12 cellular contexts compared by ENCODE assay signal in the genomic region with DNA sequence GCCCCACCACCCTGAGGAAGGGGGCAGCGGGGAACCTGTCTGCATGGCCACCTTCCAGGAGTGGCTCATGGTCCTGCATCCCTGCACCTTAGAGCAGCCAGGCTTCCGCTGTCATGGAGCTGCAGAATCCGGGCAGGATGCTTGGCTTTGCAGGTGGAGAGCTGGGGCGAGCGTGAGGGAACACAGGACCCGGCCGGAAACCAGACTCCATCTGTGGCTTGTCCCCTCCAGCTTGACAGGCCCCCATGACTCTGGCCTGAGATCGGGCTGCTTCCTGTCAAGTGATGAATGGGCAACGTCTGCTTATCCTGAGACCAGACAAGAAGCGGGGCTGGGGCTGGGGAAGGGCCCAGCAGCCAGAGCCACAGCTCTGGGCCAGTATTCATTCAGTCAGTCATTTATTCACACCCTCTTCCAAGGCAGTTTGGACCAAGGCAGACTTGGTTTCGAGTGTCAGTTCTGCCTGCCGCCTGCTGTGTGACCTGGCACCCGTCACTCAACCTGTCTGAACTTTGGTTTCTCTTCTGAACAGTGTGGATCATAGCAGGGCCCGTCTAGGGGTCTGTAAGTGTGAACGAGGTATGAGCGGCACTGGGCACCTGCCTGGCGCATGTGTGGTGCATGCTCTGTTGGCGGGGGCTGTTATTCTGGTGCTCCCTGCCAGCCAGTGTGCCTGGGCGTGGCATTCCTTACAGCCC. TPM values are rescaled to one million over a fixed set of nuclear protein-coding genes. Genes with fewer than 3 reads are reported as not detected.
DNase-seq lines count a peak whose midpoint lies in the region; ATAC-seq, FAIRE-seq and TF ChIP-seq lines count a peak whose summit lies in the region.
"Had no signal": no experiment of that assay in that cellular context is flagged by ENCODE, and none has a peak within 500 bp of the region (broad histone marks: within the 10 kb centered on the region; RNA-seq: fewer than 3 reads in every experiment).

No MANE protein-coding gene starts in this region.

- no peak overlapping the region for H2AFZ ChIP-seq in GM12878 (ENCODE audit: control insufficient read depth, low read depth, low read length)

- H4K20me1 ChIP-seq in GM12878 (ENCODE audit: control insufficient read depth, insufficient read depth) = peaks cover 33% of the 10 kb centered on the region

- H3K36me3 ChIP-seq in GM12878 (ENCODE audit: control insufficient read depth in 2 of 2, insufficient read depth in 2 of 2, low read length in 1 of 2) (peaks cover 23% of the 10 kb centered on the region in 2 experiments), transverse colon (no peaks in the 10 kb centered on the region)

- no TSS peak for BruUV-seq in GM12878 (replicated peaks; lab: Mats Ljungman, UMichigan)

- TF ChIP-seq POLR2A in GM12878 (IDR thresholded peaks at IDR 0.05; ENCODE audit: low read depth, low read length) (peak; percentile 29; the same call in 1 of the 2 replicates), transverse colon (IDR thresholded peaks at IDR 0.05) (no peak)

- no peak overlapping the region for H3K4me3 Mint-ChIP-seq in activated naive CD8-positive, alpha-beta T cell treated with anti-CD3 and anti-CD28 coated beads, Interleukin-2, amount 10 ng/mL, durations not matched to agents 7 days and 5 days
- no peak overlapping the region for H3K4me3 Mint-ChIP-seq in activated naive CD8-positive, alpha-beta T cell treated with anti-CD3 and anti-CD28 coated beads, Interleukin-2, amount 50 U/mL, for 24 hours
- H3K4me3 Mint-ChIP-seq: naive thymus-derived CD4-positive, alpha-beta T cell had no signal

- peak overlapping the region; percentile 61 for H3K4me2 ChIP-seq in GM12878 (ENCODE audit: control insufficient read depth, insufficient read depth)

- CTCF ChIA-PET in GM12878 (lab: Yijun Ruan, JAX) = interaction anchor here (0.6 to 4.2 kb wide), 5 partner anchors 9 to 169 kb away, joined by 3 to 20 read pairs (median 3); no protein-coding TSS in a partner anchor

- H3K4me3 ChIP-seq in GM12878 (peak overlapping the region; percentile 29; the same call in 1 of the 2 replicates), transverse colon (no peak overlapping the region), right cardiac atrium (ENCODE audit: low read length) (no peak overlapping the region)

- H3K27me3 Mint-ChIP-seq in activated naive CD8-positive, alpha-beta T cell treated with anti-CD3 and anti-CD28 coated beads, Interleukin-2, amount 10 ng/mL, durations not matched to agents 7 days and 5 days = peaks cover 11% of the 10 kb centered on the region
- H3K27me3 Mint-ChIP-seq in activated naive CD8-positive, alpha-beta T cell treated with anti-CD3 and anti-CD28 coated beads, Interleukin-2, amount 50 U/mL, for 24 hours = no peaks in the 10 kb centered on the region
- H3K27me3 Mint-ChIP-seq: stimulated activated naive CD8-positive, alpha-beta T cell treated with anti-CD3 and anti-CD28 coated beads, Interleukin-15, Interleukin-2, amounts not matched to agents 100 ng/mL and 50 ng/mL, for 24 hours had no signal

- in situ Hi-C loops in GM12878 (cut with MboI) (loop anchor here (25.0 kb wide), 1 partner anchor 158 kb away; no protein-coding TSS in a partner anchor), transverse colon (cut with MboI; ENCODE audit: low pct_ligation_motif_present in 1 of 4, low pct_unique_long_range_greater_than_20kb in 1 of 4, low sequenced_read_pairs in 3 of 4) (no loop called here)

- H3K4me1 ChIP-seq in GM12878 (ENCODE audit: control insufficient read depth, insufficient read depth, low read length) = peaks cover 75% of the 10 kb centered on the region
- H3K4me1 ChIP-seq in transverse colon = peaks cover 23 to 81% (median 56%) of the 10 kb centered on the region in 4 donors
- H3K4me1 ChIP-seq in right cardiac atrium (ENCODE audit: control insufficient read depth, insufficient read depth, low read length) = peaks cover 39% of the 10 kb centered on the region

- H3K9me3 ChIP-seq in GM12878 (replicated peaks; ENCODE audit: control insufficient read depth, insufficient read depth, low read length) = no peaks in the 10 kb centered on the region
- H3K9me3 ChIP-seq in transverse colon = no peaks in the 10 kb centered on the region
- no peaks in the 10 kb centered on the region for H3K9me3 ChIP-seq in right cardiac atrium (ENCODE audit: control insufficient read depth, low read length)

- no peaks in the 10 kb centered on the region for H3K27me3 ChIP-seq in GM12878 (replicated peaks in 1 of 2; ENCODE audit: control insufficient read depth in 2 of 2, insufficient read depth in 2 of 2, low read length in 1 of 2)
- H3K27me3 ChIP-seq in transverse colon = no peaks in the 10 kb centered on the region
- no peaks in the 10 kb centered on the region for H3K27me3 ChIP-seq in right cardiac atrium (ENCODE audit: control insufficient read depth, insufficient read depth)

- WGBS in GM12878 (ENCODE audit: insufficient coverage, insufficient replicate concordance, low lambda C conversion rate, missing lambda C conversion rate) = 63% methylated on average over 19 of the region's 19 CpGs
- WGBS in transverse colon (ENCODE audit: low coverage in 1 of 2), 2 donors = 50 to 66% methylated on average over 1 to 17 of the region's 19 CpGs
- 60% methylated on average over 19 of the region's 19 CpGs for WGBS in right cardiac atrium

- ATAC-seq in activated naive CD8-positive, alpha-beta T cell treated with anti-CD3 and anti-CD28 coated beads, Interleukin-2, amount 10 ng/mL, durations not matched to agents 7 days and 5 days (ENCODE audit: low read depth) = peak; percentile 15
- no peak for ATAC-seq in activated naive CD8-positive, alpha-beta T cell treated with anti-CD3 and anti-CD28 coated beads, Interleukin-2, amount 50 U/mL, for 24 hours
- ATAC-seq in GM12878 = peak; percentile 2; the same call in 2 of the 3 replicates
- no peak for ATAC-seq in right cardiac atrium
- ATAC-seq: naive thymus-derived CD4-positive, alpha-beta T cell had no signal

- POLR2A ChIA-PET in activated naive CD8-positive, alpha-beta T cell treated with anti-CD3 and anti-CD28 coated beads, Interleukin-2, amount 10 ng/mL, durations not matched to agents 7 days and 5 days (lab: Charles Lee) = interaction anchor here (0.6 kb wide), 1 partner anchor 277 kb away, joined by 3 read pairs; no protein-coding TSS in a partner anchor
- POLR2A ChIA-PET in GM12878 (lab: Charles Lee) = no interaction called here

- no peaks in the 10 kb centered on the region for H3K9me3 Mint-ChIP-seq in activated naive CD8-positive, alpha-beta T cell treated with anti-CD3 and anti-CD28 coated beads, Interleukin-2, amount 10 ng/mL, durations not matched to agents 7 days and 5 days
- H3K9me3 Mint-ChIP-seq in activated naive CD8-positive, alpha-beta T cell treated with anti-CD3 and anti-CD28 coated beads, Interleukin-2, amount 50 U/mL, for 24 hours = no peaks in the 10 kb centered on the region
- H3K9me3 Mint-ChIP-seq: naive thymus-derived CD4-positive, alpha-beta T cell; stimulated activated naive CD8-positive, alpha-beta T cell treated with anti-CD3 and anti-CD28 coated beads, Interleukin-15, Interleukin-2, amounts not matched to agents 100 ng/mL and 50 ng/mL, for 24 hours had no signal

- intact Hi-C loops in GM12878 (cut with micrococcal nuclease; ENCODE audit: unreplicated experiment) = no loop called here
- intact Hi-C loops in transverse colon (cut with DNase I; ENCODE audit: low total_unique reads) = no loop called here
- intact Hi-C loops in posterior vena cava (cut with DNase I) = loop anchor here in 1 of 2 donors (2.0 kb wide), 1 partner anchor 72 kb away; no protein-coding TSS in a partner anchor
- intact Hi-C loops in right cardiac atrium (cut with DNase I) = no loop called here

- DNase-seq in activated naive CD8-positive, alpha-beta T cell treated with anti-CD3 and anti-CD28 coated beads, Interleukin-2, amount 10 ng/mL, durations not matched to agents 7 days and 5 days = no peak
- DNase-seq in activated naive CD8-positive, alpha-beta T cell treated with anti-CD3 and anti-CD28 coated beads, Interleukin-2, amount 50 U/mL, for 24 hours = no peak
- DNase-seq in GM12878 (ENCODE audit: low read depth, low spot score) (no peak), medulla oblongata (ENCODE audit: extremely low spot score) (peak; percentile 53), transverse colon (peak; percentile 33), posterior vena cava (ENCODE audit: low spot score) (no peak), NAMALWA (ENCODE audit: low spot score) (no peak), right cardiac atrium (no peak)
- DNase-seq: aorta; naive thymus-derived CD4-positive, alpha-beta T cell; NCI-H2029 had no signal

- H3K79me2 ChIP-seq in GM12878 (ENCODE audit: control insufficient read depth, insufficient read depth, low read length) = peaks cover 100% of the 10 kb centered on the region

- TF ChIP-seq CTCF in GM12878 (IDR thresholded peaks at IDR 0.05 in 2 of 3, conservative IDR thresholded peaks at IDR 0.05 in 1 of 3; ENCODE audit: control insufficient read depth in 2 of 3, extremely low read depth in 1 of 3, insufficient read depth in 1 of 3, low read depth in 3 of 3, low read length in 3 of 3) (no peak), transverse colon (IDR thresholded peaks at IDR 0.05) (no peak)

- SMC1A ChIA-PET in GM12878 (lab: Charles Lee; ENCODE audit: uncharacterized antibody, unreplicated experiment) = interaction anchor here (0.5 to 9.9 kb wide), 3 partner anchors 30 to 169 kb away, joined by 3 to 132 read pairs (median 4); no protein-coding TSS in a partner anchor

- H3K27ac ChIP-seq in GM12878 (ENCODE audit: control insufficient read depth, insufficient read depth) (peak overlapping the region; percentile 48), transverse colon (peak overlapping the region; percentile 5 to 30 (median 20)), right cardiac atrium (ENCODE audit: low read length) (no peak overlapping the region)

- H3K36me3 Mint-ChIP-seq in activated naive CD8-positive, alpha-beta T cell treated with anti-CD3 and anti-CD28 coated beads, Interleukin-2, amount 10 ng/mL, durations not matched to agents 7 days and 5 days = no peaks in the 10 kb centered on the region
- H3K36me3 Mint-ChIP-seq in activated naive CD8-positive, alpha-beta T cell treated with anti-CD3 and anti-CD28 coated beads, Interleukin-2, amount 50 U/mL, for 24 hours (ENCODE audit: low read depth) = peaks cover 8% of the 10 kb centered on the region
- H3K36me3 Mint-ChIP-seq: naive thymus-derived CD4-positive, alpha-beta T cell had no signal

- TF ChIP-seq EP300 in GM12878 (IDR thresholded peaks at IDR 0.05; ENCODE audit: borderline replicate concordance in 1 of 2, control insufficient read depth in 1 of 2, low read depth in 2 of 2, low read length in 2 of 2) (0 out of 4 replicates have a peak, but pooled peaks of 1 of the 2 experiments have one; percentile 27), transverse colon (IDR thresholded peaks at IDR 0.05; ENCODE audit: low read depth) (no peak)

- no peak overlapping the region; the same call in 1 of the 2 replicates for H3K9ac ChIP-seq in GM12878 (ENCODE audit: control insufficient read depth, insufficient read depth, low read length)

- H3K4me1 Mint-ChIP-seq in activated naive CD8-positive, alpha-beta T cell treated with anti-CD3 and anti-CD28 coated beads, Interleukin-2, amount 10 ng/mL, durations not matched to agents 7 days and 5 days = peaks cover 36% of the 10 kb centered on the region
- H3K4me1 Mint-ChIP-seq in activated naive CD8-positive, alpha-beta T cell treated with anti-CD3 and anti-CD28 coated beads, Interleukin-2, amount 50 U/mL, for 24 hours = peaks cover 55% of the 10 kb centered on the region

- FAIRE-seq in GM12878 (lab: Jason Lieb, UNC) = no peak

- RAD21 ChIA-PET in GM12878 (lab: Charles Lee; ENCODE audit: unreplicated experiment) = interaction anchor here (0.7 to 2.2 kb wide), 4 partner anchors 9 to 169 kb away, joined by 3 to 6 read pairs (median 4); no protein-coding TSS in a partner anchor

- no peak overlapping the region for H3K27ac Mint-ChIP-seq in activated naive CD8-positive, alpha-beta T cell treated with anti-CD3 and anti-CD28 coated beads, Interleukin-2, amount 10 ng/mL, durations not matched to agents 7 days and 5 days
- H3K27ac Mint-ChIP-seq in activated naive CD8-positive, alpha-beta T cell treated with anti-CD3 and anti-CD28 coated beads, Interleukin-2, amount 50 U/mL, for 24 hours = no peak overlapping the region
- H3K27ac Mint-ChIP-seq: stimulated activated naive CD8-positive, alpha-beta T cell treated with anti-CD3 and anti-CD28 coated beads, Interleukin-15, Interleukin-2, amounts not matched to agents 100 ng/mL and 50 ng/mL, for 24 hours had no signal

- TF ChIP-seq RAD21 in GM12878 (IDR thresholded peaks at IDR 0.05; ENCODE audit: insufficient read depth, low read depth, low read length) = no peak

RNA-seq across cellular contexts. Expression of gene NEK6, which starts 37.5 kb away (rescaled TPM):
- 10 to 100 TPM in 1 of 2 experiments, 1 to 10 TPM in 1; 8.1 to 10.9 TPM for total RNA-seq in activated naive CD8-positive, alpha-beta T cell treated with anti-CD3 and anti-CD28 coated beads, Interleukin-2, amount 10 ng/mL, durations not matched to agents 7 days and 5 days
- 174 and 184 TPM in 2 replicates for total RNA-seq in GM12878 (2013; cell fraction: nucleolus; rRNA removed)
- total RNA-seq in GM12878 (2014; rRNA removed) (50.0 and 58.0 TPM in 2 replicates), GM12878 (2014; rRNA removed; fragmentation: Illumina TruSeq; extraction: Trizol) (51.8 and 53.8 TPM in 2 replicates), GM12878 (2021) (136 and 142 TPM in 2 replicates), transverse colon (10 to 100 TPM; 12.3 to 31.1 (median 21.6) TPM), posterior vena cava (10 to 100 TPM; 56.9 to 62.7 TPM), right cardiac atrium (10 to 100 TPM; 12.0 to 19.2 (median 15.6) TPM)
- 62.2 TPM for polyA plus RNA-seq in GM12878 (2011; ENCODE audit: low read depth)
- polyA plus RNA-seq in GM12878 (2011; rRNA removed) (131 and 161 TPM in 2 replicates), GM12878 (2014; fragmentation: Illumina TruSeq; extraction: Trizol) (68.6 and 87.1 TPM in 2 replicates), GM12878 (2014; fragmentation: Nextera tagmentation; extraction: Ambion mirVana) (10 to 100 TPM; 31.3 to 33.2 TPM), GM12878 (2014; rRNA removed) (91.3 and 96.0 TPM in 2 replicates), GM12878 (2016; fragmentation: Nextera tagmentation; extraction: Ambion mirVana) (100 to 1,000 TPM in 1 of 2 experiments, 10 to 100 TPM in 1; 97.0 to 104 TPM), right cardiac atrium (4.7 TPM)
- 171 and 176 TPM in 2 replicates for polyA plus RNA-seq in GM12878 (2011; cell fraction: cytosol; rRNA removed)
- 186 and 192 TPM in 2 replicates for polyA plus RNA-seq in GM12878 (2011; cell fraction: nucleus; rRNA removed)
- polyA plus RNA-seq in GM12878 (2012) = 79.3 and 129 TPM in 2 replicates
- polyA minus RNA-seq in GM12878 (2011; rRNA and poly(A)+ RNA removed) = 210 and 248 TPM in 2 replicates
- 53.5 and 58.5 TPM in 2 replicates for polyA minus RNA-seq in GM12878 (2011; cell fraction: cytosol; rRNA and poly(A)+ RNA removed)
- 60.7 and 78.1 TPM in 2 replicates for polyA minus RNA-seq in GM12878 (2011; cell fraction: nucleus; rRNA and poly(A)+ RNA removed)

Comparison
In these comparisons a context has a peak if more than half of its experiments do, and no peak if none do; other contexts are left out.
1. ATAC-seq: peak in activated naive CD8-positive, alpha-beta T cell treated with anti-CD3 and anti-CD28 coated beads, Interleukin-2, amount 10 ng/mL, durations not matched to agents 7 days and 5 days (single experiment) and GM12878 (single experiment); none in activated naive CD8-positive, alpha-beta T cell treated with anti-CD3 and anti-CD28 coated beads, Interleukin-2, amount 50 U/mL, for 24 hours (single experiment) and right cardiac atrium (0 of 2).
2. DNase-seq: peak in medulla oblongata (single experiment) and transverse colon (single experiment); none in activated naive CD8-positive, alpha-beta T cell treated with anti-CD3 and anti-CD28 coated beads, Interleukin-2, amount 10 ng/mL, durations not matched to agents 7 days and 5 days (single experiment), activated naive CD8-positive, alpha-beta T cell treated with anti-CD3 and anti-CD28 coated beads, Interleukin-2, amount 50 U/mL, for 24 hours (single experiment), GM12878 (single experiment), posterior vena cava (single experiment), NAMALWA (single experiment) and right cardiac atrium (0 of 3).